8 cellular contexts compared by ENCODE assay signal in the genomic region with DNA sequence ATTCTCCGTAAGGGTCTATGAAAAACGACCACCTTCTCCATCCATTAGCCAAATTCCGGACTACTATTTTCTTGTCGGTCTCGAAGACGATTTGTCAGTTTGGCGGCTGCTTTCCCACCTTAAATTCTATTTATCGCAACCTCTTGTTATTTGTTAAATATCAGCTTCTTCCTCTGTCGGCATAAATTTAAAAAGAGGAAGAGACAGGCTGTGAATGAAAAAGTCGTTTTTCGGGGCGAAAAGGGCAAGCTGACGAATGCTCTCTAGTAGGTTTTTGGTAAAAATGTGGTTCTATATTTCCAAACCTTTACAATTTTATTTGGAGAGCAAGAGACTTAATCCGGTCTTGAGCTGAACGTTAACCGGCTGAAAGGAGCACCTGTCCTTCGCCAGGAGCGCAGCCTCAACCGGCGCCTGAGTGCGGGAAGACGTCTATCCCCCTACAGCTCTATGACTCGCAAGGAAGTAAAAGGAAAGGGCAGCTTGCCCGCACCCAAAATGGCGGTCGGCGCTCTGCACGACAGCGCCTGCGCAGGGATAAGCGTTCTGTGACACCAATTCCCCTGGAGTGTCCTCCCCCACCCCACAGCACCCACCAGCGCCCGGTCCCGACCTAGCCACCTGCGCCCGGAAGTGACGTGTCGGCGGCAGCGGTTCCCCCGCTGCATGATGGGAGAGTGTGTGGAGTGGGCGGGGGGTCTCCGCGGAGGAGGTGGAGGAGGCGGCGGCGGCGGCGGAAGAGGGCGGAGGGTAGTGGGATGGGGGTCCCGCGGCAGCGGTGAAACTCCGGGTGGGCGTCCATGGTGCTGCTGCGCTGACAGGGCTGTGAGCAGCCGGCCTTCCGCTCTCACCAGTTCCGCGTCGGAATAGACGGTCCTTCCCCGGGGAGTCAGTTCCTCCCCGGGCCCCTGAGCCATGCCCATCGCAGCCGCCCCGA. TPM values are rescaled to one million over a fixed set of nuclear protein-coding genes. Genes with fewer than 3 reads are reported as not detected.
A peak's percentile ranks its signal among the peaks of the same experiment; 100 is the strongest.
DNase-seq lines count a peak whose midpoint lies in the region; ATAC-seq and TF ChIP-seq lines count a peak whose summit lies in the region.

A gene with protein sequence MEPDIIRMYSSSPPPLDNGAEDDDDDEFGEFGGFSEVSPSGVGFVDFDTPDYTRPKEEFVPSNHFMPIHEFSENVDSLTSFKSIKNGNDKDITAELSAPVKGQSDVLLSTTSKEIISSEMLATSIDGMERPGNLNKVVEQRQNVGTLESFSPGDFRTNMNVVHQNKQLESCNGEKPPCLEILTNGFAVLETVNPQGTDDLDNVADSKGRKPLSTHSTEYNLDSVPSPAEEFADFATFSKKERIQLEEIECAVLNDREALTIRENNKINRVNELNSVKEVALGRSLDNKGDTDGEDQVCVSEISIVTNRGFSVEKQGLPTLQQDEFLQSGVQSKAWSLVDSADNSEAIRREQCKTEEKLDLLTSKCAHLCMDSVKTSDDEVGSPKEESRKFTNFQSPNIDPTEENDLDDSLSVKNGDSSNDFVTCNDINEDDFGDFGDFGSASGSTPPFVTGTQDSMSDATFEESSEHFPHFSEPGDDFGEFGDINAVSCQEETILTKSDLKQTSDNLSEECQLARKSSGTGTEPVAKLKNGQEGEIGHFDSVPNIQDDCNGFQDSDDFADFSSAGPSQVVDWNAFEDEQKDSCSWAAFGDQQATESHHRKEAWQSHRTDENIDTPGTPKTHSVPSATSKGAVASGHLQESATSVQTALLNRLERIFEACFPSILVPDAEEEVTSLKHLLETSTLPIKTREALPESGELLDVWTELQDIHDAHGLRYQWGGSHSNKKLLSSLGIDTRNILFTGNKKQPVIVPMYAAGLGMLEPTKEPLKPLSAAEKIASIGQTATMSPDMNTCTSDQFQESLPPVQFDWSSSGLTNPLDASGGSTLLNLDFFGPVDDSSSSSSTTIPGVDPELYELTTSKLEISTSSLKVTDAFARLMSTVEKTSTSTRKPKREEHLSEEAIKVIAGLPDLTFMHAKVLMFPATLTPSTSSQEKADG (plus strand): TSS at position 662 of the 937 bp plus-strand sequence. CDS start 27,147 bp downstream, outside the sequence.

- peak within 1 kb of the TSS; percentile 85 to 96 (median 91) for H3K9ac ChIP-seq in BLaER1 treated with 17β-estradiol and CSF1 and Interleukin-3, amounts not matched to agents 10 nM and 100 nM

- peaks cover 26% of the 10 kb centered on the region for H3K36me3 Mint-ChIP-seq in dendritic cell treated with granulocyte-macrophage colony-stimulating factor and Interleukin-4, amounts not matched to agents 40 ng/mL and 50 ng/mL, for 4 days (ENCODE audit: low read depth)

- H3K27ac Mint-ChIP-seq in dendritic cell treated with granulocyte-macrophage colony-stimulating factor and Interleukin-4, amounts not matched to agents 40 ng/mL and 50 ng/mL, for 4 days: peak within 1 kb of the TSS; percentile 99

- peaks cover 22% of the 10 kb centered on the region for H3K4me1 Mint-ChIP-seq in dendritic cell treated with granulocyte-macrophage colony-stimulating factor and Interleukin-4, amounts not matched to agents 40 ng/mL and 50 ng/mL, for 4 days (ENCODE audit: low read depth)

- peak within 1 kb of the TSS; percentile 82 to 94 (median 88) for H3K27ac ChIP-seq in BLaER1 treated with 17β-estradiol and CSF1 and Interleukin-3, amounts not matched to agents 10 nM and 100 nM
- H3K27ac ChIP-seq in left lung: peak within 1 kb of the TSS; percentile 95 to 99

- intact Hi-C loops in dendritic cell treated with granulocyte-macrophage colony-stimulating factor and Interleukin-4, amounts not matched to agents 40 ng/mL and 50 ng/mL, for 4 days (cut with micrococcal nuclease): loop anchor here (2.0 to 5.0 kb wide), 4 partner anchors 39 to 341 kb away; no protein-coding TSS in a partner anchor
- intact Hi-C loops in left lung (cut with DNase I): loop anchor here in 1 of 2 donors (5.0 kb wide), 1 partner anchor 38 kb away; no protein-coding TSS in a partner anchor

- H3K36me3 ChIP-seq in BLaER1 treated with 17β-estradiol and CSF1 and Interleukin-3, amounts not matched to agents 10 nM and 100 nM: 0 out of 22 replicates have a peak, but pooled peaks cover 0 to 3% (median 0%) of the 10 kb centered on the region in 11 experiments
- no peaks in the 10 kb centered on the region for H3K36me3 ChIP-seq in left lung

- ATAC-seq in GM19351 (IDR thresholded peaks at IDR 0.05; ENCODE audit: unreplicated experiment): peak; percentile 86
- peak; percentile 88 for ATAC-seq in HG03521 (IDR thresholded peaks at IDR 0.05; ENCODE audit: unreplicated experiment)
- ATAC-seq in left lung: peak; percentile 98

- peaks cover 9 to 33% (median 24%) of the 10 kb centered on the region in 10 experiments; a peak in 18 of 20 replicates for H3K4me1 ChIP-seq in BLaER1 treated with 17β-estradiol and CSF1 and Interleukin-3, amounts not matched to agents 10 nM and 100 nM
- H3K4me1 ChIP-seq in left lung: peaks cover 0 to 38% of the 10 kb centered on the region in 2 donors

- no peaks in the 10 kb centered on the region for H3K27me3 Mint-ChIP-seq in dendritic cell treated with granulocyte-macrophage colony-stimulating factor and Interleukin-4, amounts not matched to agents 40 ng/mL and 50 ng/mL, for 4 days

- peak within 1 kb of the TSS; percentile 84 for H3K4me3 Mint-ChIP-seq in dendritic cell treated with granulocyte-macrophage colony-stimulating factor and Interleukin-4, amounts not matched to agents 40 ng/mL and 50 ng/mL, for 4 days

- H4K20me1 ChIP-seq in BLaER1 treated with 17β-estradiol and CSF1 and Interleukin-3, amounts not matched to agents 10 nM and 100 nM: peaks cover 10 to 45% (median 41%) of the 10 kb centered on the region in 11 experiments; a peak in 21 of 22 replicates

- peak within 1 kb of the TSS; percentile 91 to 100 (median 97) for H3K4me3 ChIP-seq in BLaER1 treated with 17β-estradiol and CSF1 and Interleukin-3, amounts not matched to agents 10 nM and 100 nM
- H3K4me3 ChIP-seq in left lung: peak within 1 kb of the TSS; percentile 97 to 99

- H3K4me2 ChIP-seq in BLaER1 treated with 17β-estradiol and CSF1 and Interleukin-3, amounts not matched to agents 10 nM and 100 nM: peak within 1 kb of the TSS; percentile 86 to 99 (median 93)

- no peaks in the 10 kb centered on the region for H3K9me3 ChIP-seq in BLaER1 treated with 17β-estradiol and CSF1 and Interleukin-3, amounts not matched to agents 10 nM and 100 nM (replicated peaks in 1 of 11)
- no peaks in the 10 kb centered on the region for H3K9me3 ChIP-seq in left lung

- no peak for TF ChIP-seq CTCF in left lung (IDR thresholded peaks at IDR 0.05)

- no peaks in the 10 kb centered on the region for H3K9me3 Mint-ChIP-seq in dendritic cell treated with granulocyte-macrophage colony-stimulating factor and Interleukin-4, amounts not matched to agents 40 ng/mL and 50 ng/mL, for 4 days

- H3K27me3 ChIP-seq in BLaER1 treated with 17β-estradiol and CSF1 and Interleukin-3, amounts not matched to agents 10 nM and 100 nM: no peaks in the 10 kb centered on the region
- no peaks in the 10 kb centered on the region for H3K27me3 ChIP-seq in left lung

- peak; percentile 90 for DNase-seq in NCI-H748 treated with DMSO at 0.1 percent for 48 hours (lab: John Stamatoyannopoulos, UW)
- peak; percentile 97 to 99 for DNase-seq in activated CD4-positive, alpha-beta T cell treated with anti-CD3 and anti-CD28 coated beads, Interleukin-2, amount 50 U/mL, for 24 hours (ENCODE audit: low read depth in 1 of 2, low spot score in 1 of 2)
- peak; percentile 99 to 100 for DNase-seq in left lung
- DNase-seq in stimulated activated CD4-positive, alpha-beta T cell treated with anti-CD3 and anti-CD28 coated beads, Interleukin-2, amount 100 ng/mL, for 48 hours: peak; percentile 97 to 98

RNA-seq across cellular contexts. Expression of the gene that starts here (rescaled TPM):
- total RNA-seq in left lung: 10 to 100 TPM; 29.9 to 33.7 TPM

Comparison
In these comparisons a context has a peak if more than half of its experiments do, and no peak if none do; other contexts are left out.
1. Peak in every context shown above with its lines: DNase-seq, ATAC-seq, H3K4me3 ChIP-seq and H3K27ac ChIP-seq.